ENCODE assay signal across 16 cellular contexts in genomic region chr2:109123586-109124201, GRCh38. TPM values are rescaled to one million over a fixed set of nuclear protein-coding genes. Genes with fewer than 3 reads are reported as not detected.
DNase-seq lines count a peak whose midpoint lies in the region; ATAC-seq and TF ChIP-seq lines count a peak whose summit lies in the region.
"Had no signal": no experiment of that assay in that cellular context is flagged by ENCODE, and none has a peak within 500 bp of the region (broad histone marks: within the 10 kb centered on the region; RNA-seq: fewer than 3 reads in every experiment).

No MANE protein-coding gene starts in this region.

- ATAC-seq in left lobe of liver (no peak), HG03108 (IDR thresholded peaks at IDR 0.05; ENCODE audit: unreplicated experiment) (no peak)
- ATAC-seq: A549, GM12878 had no signal

- H3K9me3 ChIP-seq in HEK293 (ENCODE audit: control insufficient read depth, insufficient read depth, low read depth, low read length): no peaks in the 10 kb centered on the region
- H3K9me3 ChIP-seq: A549, BE2C, Caco-2 had no signal

- CTCF ChIA-PET in HEK293 (lab: Yijun Ruan, JAX): no interaction called here

- no peak for TF ChIP-seq CTCF in HEK293 (tag by site-specific recombination; IDR thresholded peaks at IDR 0.05)

- no peaks in the 10 kb centered on the region for H3K36me3 ChIP-seq in HEK293 (ENCODE audit: control insufficient read depth in 2 of 2, insufficient read depth in 1 of 2, low read length in 2 of 2)
- H3K36me3 ChIP-seq: BE2C had no signal

- peaks cover 6% of the 10 kb centered on the region for H3K4me1 ChIP-seq in HEK293 (ENCODE audit: control insufficient read depth, insufficient read depth, low read length)
- H3K4me1 ChIP-seq: BE2C, Caco-2 had no signal

- no peak overlapping the region for H3K27ac ChIP-seq in HEK293 (ENCODE audit: extremely low read depth, low read depth, low read length)
- H3K27ac ChIP-seq: A549, HL-60 had no signal

- POLR2A ChIA-PET in HEK293 (lab: Yijun Ruan, JAX): no interaction called here

- no peak overlapping the region for H3K4me3 ChIP-seq in HEK293 (ENCODE audit: low read depth, low read length)
- H3K4me3 ChIP-seq: A549, GM12878 had no signal

- DNase-seq in activated CD8-positive, alpha-beta memory T cell treated with anti-CD3 and anti-CD28 coated beads, Interleukin-2, amount 50 U/mL, for 48 hours: peak; percentile 12
- DNase-seq in activated CD8-positive, alpha-beta memory T cell treated with anti-CD3 and anti-CD28 coated beads, Interleukin-2, amount 50 U/mL, for 4 hours: no peak
- peak; percentile 11 for DNase-seq in left lobe of liver (ENCODE audit: low spot score)
- no peak for DNase-seq in activated CD4-positive, alpha-beta T cell treated with anti-CD3 and anti-CD28 coated beads, Interleukin-2, amount 50 U/mL, for 4 hours
- DNase-seq in 8988T: no peak
- DNase-seq: BE2C; Caco-2; CD8-positive, alpha-beta memory T cell; DMS79; HCEC 1CT had no signal

TF ChIP-seq in HEK293, 187 proteins besides CTCF, POLR2A, EP300 and RAD21 (continues in another document):
- no peak for TF ChIP-seq ZNF707 (tag by site-specific recombination; IDR thresholded peaks at IDR 0.05)
- no peak for TF ChIP-seq ZNF223 (tag by site-specific recombination; IDR thresholded peaks at IDR 0.05)
- no peak for TF ChIP-seq ZBTB17 (tag by site-specific recombination; IDR thresholded peaks at IDR 0.05)
- no peak for TF ChIP-seq ZFHX2 (tag by site-specific recombination; conservative IDR thresholded peaks at IDR 0.05)
- no peak for TF ChIP-seq GFI1B (tag by site-specific recombination; IDR thresholded peaks at IDR 0.05)
- TF ChIP-seq ZNF768 (tag by site-specific recombination; IDR thresholded peaks at IDR 0.05): no peak
- no peak for TF ChIP-seq ZNF350 (tag by site-specific recombination; IDR thresholded peaks at IDR 0.05)
- no peak for TF ChIP-seq ZNF433 (tag by site-specific recombination; IDR thresholded peaks at IDR 0.05; ENCODE audit: low read depth)
- TF ChIP-seq REPIN1 (tag by site-specific recombination; IDR thresholded peaks at IDR 0.05; ENCODE audit: low read depth): no peak
- no peak for TF ChIP-seq GLI4 (tag by site-specific recombination; IDR thresholded peaks at IDR 0.05)
- TF ChIP-seq HOXA7 (CRISPR knock-in tag; IDR thresholded peaks at IDR 0.05; ENCODE audit: borderline replicate concordance): no peak
- no peak for TF ChIP-seq ZNF776 (tag by site-specific recombination; IDR thresholded peaks at IDR 0.05; ENCODE audit: borderline replicate concordance)
- TF ChIP-seq ZNF112 (tag by site-specific recombination; IDR thresholded peaks at IDR 0.05): no peak
- TF ChIP-seq ZNF518A (tag by site-specific recombination; conservative IDR thresholded peaks at IDR 0.05; ENCODE audit: low read depth): peak; percentile 86
- TF ChIP-seq ZNF394 (tag by site-specific recombination; IDR thresholded peaks at IDR 0.05; ENCODE audit: borderline replicate concordance): peak; percentile 92
- no peak for TF ChIP-seq ZNF148 (tag by site-specific recombination; IDR thresholded peaks at IDR 0.05; ENCODE audit: borderline replicate concordance)
- no peak for TF ChIP-seq ZNF449 (tag by site-specific recombination; IDR thresholded peaks at IDR 0.05)
- no peak for TF ChIP-seq ZNF548 (tag by site-specific recombination; IDR thresholded peaks at IDR 0.05)
- TF ChIP-seq ZNF585B (tag by site-specific recombination; IDR thresholded peaks at IDR 0.05): no peak
- no peak for TF ChIP-seq ZNF37A (tag by site-specific recombination; IDR thresholded peaks at IDR 0.05)
- no peak for TF ChIP-seq ZNF837 (tag by site-specific recombination; IDR thresholded peaks at IDR 0.05)
- TF ChIP-seq ZNF248 (tag by site-specific recombination; IDR thresholded peaks at IDR 0.05): no peak
- peak; percentile 58 for TF ChIP-seq ZXDB (tag by site-specific recombination; IDR thresholded peaks at IDR 0.05)
- TF ChIP-seq ZNF529 (tag by site-specific recombination; IDR thresholded peaks at IDR 0.05; ENCODE audit: insufficient replicate concordance): no peak
- no peak for TF ChIP-seq ZBTB10 (tag by site-specific recombination; IDR thresholded peaks at IDR 0.05)

RNA-seq across cellular contexts. Expression of gene SH3RF3, which starts 5.3 kb away (rescaled TPM):
- total RNA-seq in left lobe of liver: 1.1 TPM
- total RNA-seq: G401 had no signal

Comparison
In these comparisons a context has a peak if more than half of its experiments do, and no peak if none do; other contexts are left out.
1. DNase-seq: peak in activated CD8-positive, alpha-beta memory T cell treated with anti-CD3 and anti-CD28 coated beads, Interleukin-2, amount 50 U/mL, for 48 hours (single experiment) and left lobe of liver (single experiment); none in activated CD8-positive, alpha-beta memory T cell treated with anti-CD3 and anti-CD28 coated beads, Interleukin-2, amount 50 U/mL, for 4 hours (single experiment), activated CD4-positive, alpha-beta T cell treated with anti-CD3 and anti-CD28 coated beads, Interleukin-2, amount 50 U/mL, for 4 hours (0 of 2) and 8988T (single experiment).